Comparison of ENCODE assay signal across 26 cellular contexts in genomic region chr15:66942649-66943390, GRCh38.
DNase-seq lines count a peak whose midpoint lies in the region; ATAC-seq, FAIRE-seq and TF ChIP-seq lines count a peak whose summit lies in the region.
"Had no signal": no experiment of that assay in that cellular context is flagged by ENCODE, and none has a peak within 500 bp of the region (broad histone marks: within the 10 kb centered on the region; RNA-seq: fewer than 3 reads in every experiment).

No MANE protein-coding gene starts in this region.

- H3K4me3 ChIP-seq in A549 (no peak overlapping the region), HEK293 (ENCODE audit: low read depth, low read length) (no peak overlapping the region), RWPE2 (ENCODE audit: severe bottlenecking) (no peak overlapping the region), neural progenitor cell (no peak overlapping the region), A673 (ENCODE audit: low read depth, low read length, poor library complexity, severe bottlenecking) (no peak overlapping the region)
- H3K4me3 ChIP-seq: GM12878, GM23248, SJSA1 had no signal

- H4K20me1 ChIP-seq in neural progenitor cell (ENCODE audit: low read depth): no peaks in the 10 kb centered on the region

- H3K36me3 ChIP-seq in HEK293 (ENCODE audit: control insufficient read depth in 2 of 2, insufficient read depth in 1 of 2, low read length in 2 of 2) (no peaks in the 10 kb centered on the region), RWPE2 (ENCODE audit: low read depth) (no peaks in the 10 kb centered on the region), neural progenitor cell (no peaks in the 10 kb centered on the region), A673 (ENCODE audit: insufficient read depth, low read length, poor library complexity, severe bottlenecking) (no peaks in the 10 kb centered on the region)
- H3K36me3 ChIP-seq: SJSA1 had no signal

- no peak for TF ChIP-seq EP300 in A549 (IDR thresholded peaks at IDR 0.05)

- no peaks in the 10 kb centered on the region for H3K9me3 Mint-ChIP-seq in neural progenitor cell
- H3K9me3 Mint-ChIP-seq: CD8-positive, alpha-beta T cell; HFFc6 had no signal

- no peak overlapping the region for H3K27ac Mint-ChIP-seq in neural progenitor cell
- H3K27ac Mint-ChIP-seq: B cell; CD8-positive, alpha-beta T cell; H9; HFFc6; T-cell; T-helper 2 cell treated with Interferon-gamma antibody and Interleukin-4, amounts not matched to agents 5 μg/mL and 100 μg/mL, for 36 hours had no signal

- no peaks in the 10 kb centered on the region for H3F3A ChIP-seq in neural progenitor cell (ENCODE audit: low read depth)

- BruUV-seq in A673 (replicated peaks; lab: Mats Ljungman, UMichigan): no TSS peak

- no peaks in the 10 kb centered on the region for H3K36me3 Mint-ChIP-seq in neural progenitor cell
- H3K36me3 Mint-ChIP-seq: CD8-positive, alpha-beta T cell; T-cell had no signal

- POLR2A ChIA-PET in A549 (lab: Yijun Ruan, JAX) (interaction anchor here (0.6 to 0.7 kb wide), 2 partner anchors 11 to 16 kb away, joined by 3 to 4 read pairs; no protein-coding TSS in a partner anchor), HEK293 (lab: Yijun Ruan, JAX) (no interaction called here), A673 (lab: Charles Lee; ENCODE audit: low non-redundant PET) (no interaction called here)

- TF ChIP-seq CTCF in A549 (IDR thresholded peaks at IDR 0.05): no peak
- TF ChIP-seq CTCF in HEK293 (tag by site-specific recombination; IDR thresholded peaks at IDR 0.05): no peak
- TF ChIP-seq CTCF in RWPE2 (IDR thresholded peaks at IDR 0.05; ENCODE audit: poor library complexity, severe bottlenecking): no peak
- no peak for TF ChIP-seq CTCF in neural progenitor cell (IDR thresholded peaks at IDR 0.05)
- no peak for TF ChIP-seq CTCF in A673 (conservative IDR thresholded peaks at IDR 0.05; ENCODE audit: low read depth, low read length)

- peaks cover 11% of the 10 kb centered on the region for H3K9me3 ChIP-seq in A549
- no peaks in the 10 kb centered on the region for H3K9me3 ChIP-seq in HEK293 (ENCODE audit: control insufficient read depth, insufficient read depth, low read depth, low read length)
- no peaks in the 10 kb centered on the region for H3K9me3 ChIP-seq in RWPE2 (ENCODE audit: severe bottlenecking)
- H3K9me3 ChIP-seq in neural progenitor cell (ENCODE audit: low read depth): no peaks in the 10 kb centered on the region
- no peaks in the 10 kb centered on the region for H3K9me3 ChIP-seq in A673 (ENCODE audit: low read depth, low read length, poor library complexity, severe bottlenecking)
- H3K9me3 ChIP-seq: Caco-2, SJSA1 had no signal

- no peak overlapping the region for H3K9ac ChIP-seq in neural progenitor cell
- H3K9ac ChIP-seq: GM23248 had no signal

- DNase-seq in A549 (ENCODE audit: low read depth in 1 of 2, low spot score in 1 of 2): no peak
- peak; percentile 45 for DNase-seq in RWPE2 (ENCODE audit: low spot score)
- no peak for DNase-seq in neural progenitor cell (ENCODE audit: low spot score)
- no peak for DNase-seq in A673 (ENCODE audit: low spot score)
- DNase-seq in NAMALWA (ENCODE audit: low spot score): no peak
- DNase-seq: CD8-positive, alpha-beta T cell; GM23248; H9; HFFc6; KG1; MM.1S; NCI-H2081 treated with DMSO at 0.1 percent for 48 hours; OCI-M1; T-cell had no signal

- H3K4me3 Mint-ChIP-seq in neural progenitor cell: no peak overlapping the region
- H3K4me3 Mint-ChIP-seq: B cell; CD8-positive, alpha-beta T cell; H9; HFFc6; T-cell; T-helper 2 cell treated with Interferon-gamma antibody and Interleukin-4, amounts not matched to agents 5 μg/mL and 100 μg/mL, for 36 hours had no signal

- H3K27me3 Mint-ChIP-seq in neural progenitor cell (ENCODE audit: insufficient read depth, low read depth): peaks cover 5% of the 10 kb centered on the region
- H3K27me3 Mint-ChIP-seq: T-cell had no signal

- CTCF ChIA-PET in A549 (lab: Yijun Ruan, JAX): interaction anchor here (0.5 to 8.9 kb wide), 18 partner anchors 8 to 491 kb away, joined by 3 to 128 read pairs (median 4); no protein-coding TSS in a partner anchor
- CTCF ChIA-PET in HEK293 (lab: Yijun Ruan, JAX): interaction anchor here (0.5 to 8.5 kb wide), 5 partner anchors 35 to 1228 kb away, joined by 3 to 120 read pairs (median 3); no protein-coding TSS in a partner anchor
- CTCF ChIA-PET in A673 (lab: Charles Lee): interaction anchor here (0.7 kb wide), 1 partner anchor 89 kb away, joined by 8 read pairs; no protein-coding TSS in a partner anchor

- intact Hi-C loops in A673 (cut with micrococcal nuclease; ENCODE audit: unreplicated experiment): no loop called here

- no peaks in the 10 kb centered on the region for H3K79me2 ChIP-seq in neural progenitor cell (ENCODE audit: low read depth)

- no peak for TF ChIP-seq POLR2A in A549 (IDR thresholded peaks at IDR 0.05; ENCODE audit: low read length)

- H3K4me1 ChIP-seq in A549: peaks cover 40% of the 10 kb centered on the region
- H3K4me1 ChIP-seq in HEK293 (ENCODE audit: control insufficient read depth, insufficient read depth, low read length): no peaks in the 10 kb centered on the region
- no peaks in the 10 kb centered on the region for H3K4me1 ChIP-seq in RWPE2 (ENCODE audit: insufficient read depth, poor library complexity, severe bottlenecking)
- peaks cover 11% of the 10 kb centered on the region for H3K4me1 ChIP-seq in neural progenitor cell
- H3K4me1 ChIP-seq in A673 (ENCODE audit: insufficient read depth, low read length, poor library complexity, severe bottlenecking): no peaks in the 10 kb centered on the region

- H3K4me1 Mint-ChIP-seq in neural progenitor cell: peaks cover 7% of the 10 kb centered on the region

- ATAC-seq in A549 (no peak; a peak in 1 of 6 replicates), RWPE2 (ENCODE audit: low read depth) (no peak), GM21367 (IDR thresholded peaks at IDR 0.05; ENCODE audit: unreplicated experiment) (no peak), GM21786 (IDR thresholded peaks at IDR 0.05; ENCODE audit: unreplicated experiment) (no peak)
- ATAC-seq: CD8-positive, alpha-beta T cell; T-cell had no signal

- peak overlapping the region; percentile 44 to 78; a peak in 4 of 6 replicates for H3K27ac ChIP-seq in A549
- H3K27ac ChIP-seq in HEK293 (ENCODE audit: extremely low read depth, low read depth, low read length): no peak overlapping the region
- H3K27ac ChIP-seq in RWPE2 (ENCODE audit: poor library complexity, severe bottlenecking): no peak overlapping the region
- H3K27ac ChIP-seq in neural progenitor cell: no peak overlapping the region
- H3K27ac ChIP-seq in A673 (ENCODE audit: low read depth, low read length, poor library complexity, severe bottlenecking): no peak overlapping the region
- H3K27ac ChIP-seq: C4-2B, GM23248, SJSA1 had no signal

- no peaks in the 10 kb centered on the region for H3K27me3 ChIP-seq in RWPE2 (ENCODE audit: insufficient read depth, poor library complexity, severe bottlenecking)
- H3K27me3 ChIP-seq in neural progenitor cell: no peaks in the 10 kb centered on the region
- H3K27me3 ChIP-seq in A673 (replicated peaks; ENCODE audit: insufficient read depth, low read depth, low read length, poor library complexity): no peaks in the 10 kb centered on the region
- H3K27me3 ChIP-seq: SJSA1 had no signal

- no peak for TF ChIP-seq RAD21 in A549 (conservative IDR thresholded peaks at IDR 0.05 in 1 of 2, IDR thresholded peaks at IDR 0.05 in 1 of 2)

- H3K4me2 ChIP-seq in A549: no peak overlapping the region
- H3K4me2 ChIP-seq in neural progenitor cell: no peak overlapping the region

- H2AFZ ChIP-seq in neural progenitor cell (replicated peaks): peak overlapping the region; percentile 64
- H2AFZ ChIP-seq: GM23248 had no signal

- 95% methylated on average over 11 of the region's 11 CpGs for WGBS in A549 (ENCODE audit: missing lambda C conversion rate)

- no peak for FAIRE-seq in A549 (lab: Jason Lieb, UNC)
- FAIRE-seq: G401.6, GM12878, HTR-8/SVneo, RCC 7860 had no signal

TF ChIP-seq in A549, 52 proteins besides CTCF, POLR2A, EP300 and RAD21:
- TF ChIP-seq SREBF2 (IDR thresholded peaks at IDR 0.05): no peak

TF ChIP-seq in HEK293, 187 proteins besides CTCF, POLR2A, EP300 and RAD21:
- TF ChIP-seq ZNF837 (tag by site-specific recombination; IDR thresholded peaks at IDR 0.05) (no peak), ZNF148 (tag by site-specific recombination; IDR thresholded peaks at IDR 0.05; ENCODE audit: borderline replicate concordance) (no peak), GLIS1 (tag by site-specific recombination; IDR thresholded peaks at IDR 0.05) (peak; percentile 37; the same call in 1 of the 2 replicates)

Comparison
In these comparisons a context has a peak if more than half of its experiments do, and no peak if none do; other contexts are left out.
1. H3K27ac ChIP-seq: peak in A549 (2 of 2); none in HEK293 (single experiment), RWPE2 (single experiment), neural progenitor cell (single experiment) and A673 (single experiment).